In the genomic region with DNA sequence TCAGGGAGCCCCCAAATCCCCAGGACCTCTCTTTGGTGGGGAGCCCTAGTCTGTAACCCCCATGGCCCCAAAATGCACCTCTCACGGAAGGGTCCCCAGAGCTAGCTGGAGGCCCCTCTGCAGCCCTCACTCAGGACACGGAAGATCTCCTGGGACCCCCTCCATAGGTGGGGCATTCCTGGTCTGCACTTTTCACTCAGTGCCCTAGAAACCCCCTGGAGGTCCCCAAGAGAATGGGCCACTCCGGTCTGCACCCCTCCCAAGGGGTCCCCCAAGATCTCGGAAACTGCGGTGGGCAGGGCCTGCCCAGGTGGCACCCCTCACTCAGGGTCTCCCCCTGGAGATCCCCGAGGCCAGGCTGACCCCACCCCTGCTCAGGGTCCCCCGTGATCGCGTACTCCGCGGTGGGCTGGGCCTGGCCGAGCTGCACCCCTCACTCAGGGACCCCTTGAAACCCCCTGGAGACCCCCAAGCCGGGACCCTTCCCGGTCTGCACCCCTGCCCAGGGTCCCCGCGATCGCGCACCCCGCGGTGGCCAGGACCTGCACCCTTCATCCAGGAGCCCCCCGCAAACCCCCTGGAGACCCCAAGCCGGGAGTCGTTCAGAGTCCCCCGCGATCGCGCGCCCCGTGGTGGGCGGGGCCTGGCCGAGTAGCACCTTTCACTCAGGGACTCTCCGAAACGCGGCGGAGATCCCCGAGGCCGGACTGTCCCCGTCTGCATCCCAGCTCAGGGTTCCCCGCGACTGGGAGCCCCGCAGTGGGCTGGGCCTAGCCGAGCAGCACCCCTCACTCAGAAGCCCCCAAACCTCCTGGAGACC, we compare ENCODE assay signal across 8 cellular contexts. TPM values are rescaled to one million over a fixed set of nuclear protein-coding genes. Genes with fewer than 3 reads are reported as not detected.
A peak's percentile ranks its signal among the peaks of the same experiment; 100 is the strongest.
DNase-seq lines count a peak whose midpoint lies in the region; ATAC-seq and TF ChIP-seq lines count a peak whose summit lies in the region.

No MANE protein-coding gene starts in this region.

- BruUV-seq in PC-3 (replicated peaks; lab: Mats Ljungman, UMichigan) = TSS peak; percentile 18

- H3K9me3 ChIP-seq in HEK293 (ENCODE audit: control insufficient read depth, insufficient read depth, low read depth, low read length) (no peaks in the 10 kb centered on the region), PC-3 (ENCODE audit: low read length) (no peaks in the 10 kb centered on the region), iPS DF 6.9 (ENCODE audit: control insufficient read depth, insufficient read depth, low read length) (no peaks in the 10 kb centered on the region)

- peaks cover 13% of the 10 kb centered on the region; the same call in 1 of the 2 replicates for H4K20me1 ChIP-seq in PC-3 (ENCODE audit: low read length)

- peak; percentile 39; the same call in 1 of the 2 replicates for ATAC-seq in PC-3
- ATAC-seq in activated naive CD8-positive, alpha-beta T cell treated with anti-CD3 and anti-CD28 coated beads, Interleukin-2, amount 50 U/mL, for 24 hours = peak; percentile 20

- intact Hi-C loops in PC-3 (cut with micrococcal nuclease) = no loop called here

- H3K4me2 ChIP-seq in PC-3 (ENCODE audit: low read length) = peak overlapping the region; percentile 89

- peak overlapping the region; percentile 83 for H3K4me3 Mint-ChIP-seq in activated naive CD8-positive, alpha-beta T cell treated with anti-CD3 and anti-CD28 coated beads, Interleukin-2, amount 50 U/mL, for 24 hours

- H3K36me3 Mint-ChIP-seq in activated naive CD8-positive, alpha-beta T cell treated with anti-CD3 and anti-CD28 coated beads, Interleukin-2, amount 50 U/mL, for 24 hours (ENCODE audit: low read depth) = peaks cover 6% of the 10 kb centered on the region

- peak overlapping the region; percentile 96 for H3K27ac ChIP-seq in HEK293 (ENCODE audit: extremely low read depth, low read depth, low read length)
- H3K27ac ChIP-seq in PC-3 (ENCODE audit: low read length) = peak overlapping the region; percentile 34
- no peak overlapping the region for H3K27ac ChIP-seq in iPS DF 6.9 (ENCODE audit: low read length)

- CTCF ChIA-PET in HEK293 (lab: Yijun Ruan, JAX) (interaction anchor here (2.3 kb wide), 1 partner anchor 18 kb away, joined by 5 read pairs; no protein-coding TSS in a partner anchor), PC-3 (lab: Charles Lee) (no interaction called here)

- peak overlapping the region; percentile 73 for H3K27ac Mint-ChIP-seq in activated naive CD8-positive, alpha-beta T cell treated with anti-CD3 and anti-CD28 coated beads, Interleukin-2, amount 50 U/mL, for 24 hours

- no peaks in the 10 kb centered on the region for H3K9me2 ChIP-seq in PC-3 (replicated peaks; ENCODE audit: low read length)

- DNase-seq in PC-3 (no peak), iPS DF 6.9 (ENCODE audit: low read depth, low spot score) (no peak), midbrain (lab: John Stamatoyannopoulos, UW) (no peak), occipital lobe (lab: John Stamatoyannopoulos, UW) (no peak)
- peak; percentile 67 for DNase-seq in activated naive CD8-positive, alpha-beta T cell treated with anti-CD3 and anti-CD28 coated beads, Interleukin-2, amount 50 U/mL, for 24 hours
- peak; percentile 73 for DNase-seq in stimulated activated CD4-positive, alpha-beta T cell treated with anti-CD3 and anti-CD28 coated beads, Interleukin-15, amount 100 ng/mL, for 24 hours

- H3K9ac ChIP-seq in PC-3 (ENCODE audit: low read length) = peak overlapping the region; percentile 97

- TF ChIP-seq CTCF in HEK293 (tag by site-specific recombination; IDR thresholded peaks at IDR 0.05) = no peak
- TF ChIP-seq CTCF in PC-3 (conservative IDR thresholded peaks at IDR 0.05; ENCODE audit: low read depth, low read length) = no peak

- H3K4me3 ChIP-seq in GM08714 (ENCODE audit: low read length) (peak overlapping the region; percentile 95), HEK293 (ENCODE audit: low read depth, low read length) (peak overlapping the region; percentile 95), PC-3 (ENCODE audit: low read length) (peak overlapping the region; percentile 93), iPS DF 6.9 (ENCODE audit: low read length) (peak overlapping the region; percentile 98)

- no CpG with 5 or more reads among the region's 42 CpGs for WGBS in iPS DF 6.9 (ENCODE audit: insufficient coverage, insufficient read length)

- H2AFZ ChIP-seq in PC-3 (ENCODE audit: low read length) = peak overlapping the region; percentile 50; the same call in 1 of the 2 replicates

- H3K4me1 ChIP-seq in HEK293 (ENCODE audit: control insufficient read depth, insufficient read depth, low read length) (peaks cover 2% of the 10 kb centered on the region; the same call in 1 of the 2 replicates), PC-3 (ENCODE audit: insufficient read depth, low read length) (peaks cover 11% of the 10 kb centered on the region; the same call in 1 of the 2 replicates), iPS DF 6.9 (ENCODE audit: control insufficient read depth, insufficient read depth, low read length) (peaks cover 4% of the 10 kb centered on the region)

- POLR2A ChIA-PET in HEK293 (lab: Yijun Ruan, JAX) = interaction anchor here (0.8 to 5.3 kb wide), 5 partner anchors 14 to 126 kb away, joined by 4 to 83 read pairs (median 9); a partner anchor contains a TSS
- POLR2A ChIA-PET in PC-3 (lab: Charles Lee; ENCODE audit: unreplicated experiment) = no interaction called here

- H3F3A ChIP-seq in PC-3 (ENCODE audit: low read length, unreplicated experiment) = no peaks in the 10 kb centered on the region

- H3K4me1 Mint-ChIP-seq in activated naive CD8-positive, alpha-beta T cell treated with anti-CD3 and anti-CD28 coated beads, Interleukin-2, amount 50 U/mL, for 24 hours = peaks cover 14% of the 10 kb centered on the region

- H3K79me2 ChIP-seq in PC-3 (ENCODE audit: low read length) = peaks cover 68% of the 10 kb centered on the region

- H3K27me3 ChIP-seq in PC-3 (ENCODE audit: low read length) = no peaks in the 10 kb centered on the region
- H3K27me3 ChIP-seq in iPS DF 6.9 (ENCODE audit: control insufficient read depth, insufficient read depth, low read length) = no peaks in the 10 kb centered on the region

- no peaks in the 10 kb centered on the region for H3K27me3 Mint-ChIP-seq in activated naive CD8-positive, alpha-beta T cell treated with anti-CD3 and anti-CD28 coated beads, Interleukin-2, amount 50 U/mL, for 24 hours

- peaks cover 0 to 21% of the 10 kb centered on the region in 2 experiments; a peak in 2 of 3 replicates for H3K36me3 ChIP-seq in HEK293 (ENCODE audit: control insufficient read depth in 2 of 2, insufficient read depth in 1 of 2, low read length in 2 of 2)
- H3K36me3 ChIP-seq in PC-3 (ENCODE audit: low read depth, low read length) = no peaks in the 10 kb centered on the region
- H3K36me3 ChIP-seq in iPS DF 6.9 (ENCODE audit: control insufficient read depth, insufficient read depth, low read length) = no peaks in the 10 kb centered on the region

- no peaks in the 10 kb centered on the region for H3K9me3 Mint-ChIP-seq in activated naive CD8-positive, alpha-beta T cell treated with anti-CD3 and anti-CD28 coated beads, Interleukin-2, amount 50 U/mL, for 24 hours

TF ChIP-seq in HEK293, 187 proteins besides CTCF, POLR2A, EP300 and RAD21 (continues in another document):
- TF ChIP-seq ZBTB20 (tag by site-specific recombination; IDR thresholded peaks at IDR 0.05) (peak; percentile 56; the same call in 1 of the 2 replicates), ZNF549 (tag by site-specific recombination; IDR thresholded peaks at IDR 0.05) (no peak), ZNF248 (tag by site-specific recombination; IDR thresholded peaks at IDR 0.05) (no peak), ZNF660 (tag by site-specific recombination; IDR thresholded peaks at IDR 0.05) (no peak), KLF9 (tag by site-specific recombination; IDR thresholded peaks at IDR 0.05; ENCODE audit: low read depth) (peak; percentile 70), MYNN (tag by site-specific recombination; IDR thresholded peaks at IDR 0.05; ENCODE audit: borderline replicate concordance) (no peak), ZNF133 (tag by site-specific recombination; IDR thresholded peaks at IDR 0.05) (no peak), ZBTB7A (tag by site-specific recombination; IDR thresholded peaks at IDR 0.05; ENCODE audit: low read depth) (peak; percentile 57; the same call in 1 of the 2 replicates), ZNF548 (tag by site-specific recombination; IDR thresholded peaks at IDR 0.05) (no peak), GLIS2 (tag by site-specific recombination; IDR thresholded peaks at IDR 0.05) (peak; percentile 85; the same call in 1 of the 2 replicates), REPIN1 (tag by site-specific recombination; IDR thresholded peaks at IDR 0.05; ENCODE audit: low read depth) (no peak), KLF16 (tag by site-specific recombination; IDR thresholded peaks at IDR 0.05) (0 out of 2 replicates have a peak, but pooled peaks have one; percentile 36)
- TF ChIP-seq, protein P1, sequence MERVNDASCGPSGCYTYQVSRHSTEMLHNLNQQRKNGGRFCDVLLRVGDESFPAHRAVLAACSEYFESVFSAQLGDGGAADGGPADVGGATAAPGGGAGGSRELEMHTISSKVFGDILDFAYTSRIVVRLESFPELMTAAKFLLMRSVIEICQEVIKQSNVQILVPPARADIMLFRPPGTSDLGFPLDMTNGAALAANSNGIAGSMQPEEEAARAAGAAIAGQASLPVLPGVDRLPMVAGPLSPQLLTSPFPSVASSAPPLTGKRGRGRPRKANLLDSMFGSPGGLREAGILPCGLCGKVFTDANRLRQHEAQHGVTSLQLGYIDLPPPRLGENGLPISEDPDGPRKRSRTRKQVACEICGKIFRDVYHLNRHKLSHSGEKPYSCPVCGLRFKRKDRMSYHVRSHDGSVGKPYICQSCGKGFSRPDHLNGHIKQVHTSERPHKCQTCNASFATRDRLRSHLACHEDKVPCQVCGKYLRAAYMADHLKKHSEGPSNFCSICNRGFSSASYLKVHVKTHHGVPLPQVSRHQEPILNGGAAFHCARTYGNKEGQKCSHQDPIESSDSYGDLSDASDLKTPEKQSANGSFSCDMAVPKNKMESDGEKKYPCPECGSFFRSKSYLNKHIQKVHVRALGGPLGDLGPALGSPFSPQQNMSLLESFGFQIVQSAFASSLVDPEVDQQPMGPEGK (tag by site-specific recombination; IDR thresholded peaks at IDR 0.05) = peak; percentile 43; the same call in 1 of the 2 replicates

RNA-seq across cellular contexts. Expression of a gene that starts 1.1 kb away (rescaled TPM):
- total RNA-seq in PC-3 (2014; rRNA removed) (220 and 327 TPM in 2 replicates), occipital lobe (36.2 TPM)

RNA-seq across cellular contexts. Expression of a gene that starts 20.2 kb away (rescaled TPM):
- total RNA-seq in PC-3 (2014; rRNA removed) (137 and 154 TPM in 2 replicates), occipital lobe (4.7 TPM)

RNA-seq across cellular contexts. Expression of a gene that starts 28.3 kb away (rescaled TPM):
- total RNA-seq in PC-3 (2014; rRNA removed) (129 and 131 TPM in 2 replicates), occipital lobe (16.2 TPM)

Comparison
In these comparisons a context has a peak if more than half of its experiments do, and no peak if none do; other contexts are left out.
1. DNase-seq: peak in activated naive CD8-positive, alpha-beta T cell treated with anti-CD3 and anti-CD28 coated beads, Interleukin-2, amount 50 U/mL, for 24 hours (single experiment) and stimulated activated CD4-positive, alpha-beta T cell treated with anti-CD3 and anti-CD28 coated beads, Interleukin-15, amount 100 ng/mL, for 24 hours (single experiment); none in PC-3 (single experiment), iPS DF 6.9 (single experiment), midbrain (single experiment) and occipital lobe (single experiment).
2. RNA of a gene that starts 20.2 kb away (total RNA-seq): 137 to 154 TPM in PC-3; 4.7 TPM in occipital lobe (single experiment); every median in the first group is over 10 times any median in the second.
3. Peak in every context shown above with its lines, with median percentiles within 50 percentile points of each other: H3K4me3 ChIP-seq.